ENCODE assay signal across 19 cellular contexts in genomic region chr6:36772401-36772800, GRCh38.
DNase-seq lines count a peak whose midpoint lies in the region; ATAC-seq and TF ChIP-seq lines count a peak whose summit lies in the region.
"Had no signal": no experiment of that assay in that cellular context is flagged by ENCODE, and none has a peak within 500 bp of the region (broad histone marks: within the 10 kb centered on the region; RNA-seq: fewer than 3 reads in every experiment).

No MANE protein-coding gene starts in this region.

- peaks cover 33% of the 10 kb centered on the region for H3K4me1 Mint-ChIP-seq in central memory CD8-positive, alpha-beta T cell

- peaks cover 7% of the 10 kb centered on the region for H3K36me3 Mint-ChIP-seq in central memory CD8-positive, alpha-beta T cell (ENCODE audit: insufficient read depth)

- intact Hi-C loops in Right ventricle myocardium superior (cut with DNase I) = no loop called here
- intact Hi-C loops in heart right ventricle (cut with DNase I) = loop anchor here in 1 of 10 donors (5.0 kb wide), 1 partner anchor 245 kb away; no protein-coding TSS in a partner anchor
- intact Hi-C loops in ascending aorta (cut with DNase I) = no loop called here

- H3K27me3 Mint-ChIP-seq in central memory CD8-positive, alpha-beta T cell = no peaks in the 10 kb centered on the region

- no peaks in the 10 kb centered on the region for H3K9me3 Mint-ChIP-seq in central memory CD8-positive, alpha-beta T cell
- H3K9me3 Mint-ChIP-seq: activated CD4-positive, alpha-beta T cell treated with anti-CD3 and anti-CD28 coated beads, Interleukin-2, amount 10 ng/mL, durations not matched to agents 24 days and 14 days; CD14-positive monocyte; nephron had no signal

- H3K4me3 Mint-ChIP-seq in central memory CD8-positive, alpha-beta T cell = no peak overlapping the region
- H3K4me3 Mint-ChIP-seq: activated CD4-positive, alpha-beta T cell treated with anti-CD3 and anti-CD28 coated beads, Interleukin-2, amount 10 ng/mL, durations not matched to agents 24 days and 14 days; CD14-positive monocyte; nephron had no signal

- ATAC-seq in Right ventricle myocardium superior (ENCODE audit: poor library complexity) (no peak), heart right ventricle (no peak), GM21825 (IDR thresholded peaks at IDR 0.05; ENCODE audit: unreplicated experiment) (no peak)
- no peak for ATAC-seq in central memory CD8-positive, alpha-beta T cell (replicated peaks; ENCODE audit: extremely low read depth, poor library complexity, severe bottlenecking)
- ATAC-seq: HCT116, left colon had no signal

- H3K27ac ChIP-seq in heart right ventricle (no peak overlapping the region), KOPT-K1 (ENCODE audit: low read depth, low read length, poor library complexity, severe bottlenecking) (peak overlapping the region; percentile 72), ascending aorta (no peak overlapping the region)

- H3K27me3 ChIP-seq in heart right ventricle = no peaks in the 10 kb centered on the region
- H3K27me3 ChIP-seq in ascending aorta = no peaks in the 10 kb centered on the region

- peak overlapping the region; percentile 52 for H3K27ac Mint-ChIP-seq in central memory CD8-positive, alpha-beta T cell (ENCODE audit: low read depth)
- H3K27ac Mint-ChIP-seq: activated CD4-positive, alpha-beta T cell treated with anti-CD3 and anti-CD28 coated beads, Interleukin-2, amount 10 ng/mL, durations not matched to agents 24 days and 14 days; nephron had no signal

- H3K4me3 ChIP-seq in heart right ventricle (no peak overlapping the region), ascending aorta (no peak overlapping the region)

- DNase-seq in Right ventricle myocardium superior (peak; percentile 2), heart right ventricle (no peak), NCI-H526 (lab: John Stamatoyannopoulos, UW) (no peak), ascending aorta (ENCODE audit: low spot score in 2 of 2) (no peak)
- no peak for DNase-seq in central memory CD8-positive, alpha-beta T cell (ENCODE audit: low spot score in 2 of 2)
- DNase-seq: activated CD4-positive, alpha-beta T cell treated with anti-CD3 and anti-CD28 coated beads, Interleukin-2, amount 10 ng/mL, durations not matched to agents 24 days and 14 days; DMS53; GF-D8; head of caudate nucleus; KBM-7; left colon; NCI-H526 treated with DMSO at 0.1 percent for 48 hours; posterior cingulate gyrus; stimulated activated CD8-positive, alpha-beta memory T cell treated with anti-CD3 and anti-CD28 coated beads, Interleukin-4, amount 100 ng/mL, for 48 hours had no signal

- H3K9me3 ChIP-seq in heart right ventricle = no peaks in the 10 kb centered on the region
- no peaks in the 10 kb centered on the region for H3K9me3 ChIP-seq in KOPT-K1 (ENCODE audit: insufficient read depth, low read length, poor library complexity, severe bottlenecking)
- H3K9me3 ChIP-seq in ascending aorta = no peaks in the 10 kb centered on the region

- H3K4me1 ChIP-seq in heart right ventricle (peaks cover 9 to 31% (median 28%) of the 10 kb centered on the region in 9 donors), ascending aorta (no peaks in the 10 kb centered on the region)

- 93 to 95% methylated on average over 8 of the region's 8 CpGs for WGBS in heart right ventricle, 2 donors

- H3K36me3 ChIP-seq in heart right ventricle (peaks cover 0 to 15% (median 0%) of the 10 kb centered on the region in 9 donors), KOPT-K1 (ENCODE audit: insufficient read depth, low read length) (no peaks in the 10 kb centered on the region), ascending aorta (no peaks in the 10 kb centered on the region)

- TF ChIP-seq CTCF in heart right ventricle (IDR thresholded peaks at IDR 0.05) (no peak), ascending aorta (IDR thresholded peaks at IDR 0.05) (no peak)
